27 cellular contexts compared by ENCODE assay signal in genomic region chr11:38795027-38795426, GRCh38.
"Had no signal": no experiment of that assay in that cellular context is flagged by ENCODE, and none has a peak within 500 bp of the region (broad histone marks: within the 10 kb centered on the region; RNA-seq: fewer than 3 reads in every experiment).

No MANE protein-coding gene starts in this region.

- H3K36me3 ChIP-seq: stomach, suprapubic skin, thoracic aorta, thyroid gland, tibial artery, tibial nerve, transverse colon, upper lobe of left lung, upper lobe of right lung, uterus, vagina had no signal

- H3K4me3 ChIP-seq: stomach, suprapubic skin, testis, thoracic aorta, thyroid gland, tibial artery, tibial nerve, transverse colon, upper lobe of left lung, upper lobe of right lung, uterus, vagina had no signal

- FAIRE-seq: urothelium cell line had no signal

- DNase-seq: stimulated activated CD4-positive, alpha-beta T cell treated with anti-CD3 and anti-CD28 coated beads, Interleukin-2, amount 100 ng/mL, for 48 hours; stimulated activated CD4-positive, alpha-beta T cell treated with anti-CD3 and anti-CD28 coated beads, Interleukin-4, amount 100 ng/mL, for 1 hour; stimulated activated CD4-positive, alpha-beta T cell treated with anti-CD3 and anti-CD28 coated beads, Interleukin-4, amount 100 ng/mL, for 24 hours; stimulated activated CD4-positive, alpha-beta T cell treated with anti-CD3 and anti-CD28 coated beads, Interleukin-4, amount 100 ng/mL, for 4 hours; stimulated activated CD8-positive, alpha-beta memory T cell treated with anti-CD3 and anti-CD28 coated beads, Interleukin-4, amount 100 ng/mL, for 48 hours; stimulated activated naive B cell treated with anti-CD40 and anti-IgM and Interleukin-4, amounts not matched to agents 10 μg/mL and 1 μg/mL and 100 μg/mL, for 72 hours; stimulated activated naive CD4-positive, alpha-beta T cell; stimulated activated naive CD4-positive, alpha-beta T cell treated with Interleukin-2 at 50 U/mL for 16 hours; stimulated activated naive CD8-positive, alpha-beta T cell treated with anti-CD3 and anti-CD28 coated beads, Interleukin-15, amount 100 ng/mL, for 72 hours; stimulated activated naive CD8-positive, alpha-beta T cell treated with anti-CD3 and anti-CD28 coated beads, Interleukin-15, Interleukin-2, amounts not matched to agents 100 U/mL and 50 U/mL, for 24 hours; stomach; substantia nigra; testis; thyroid gland; tibial artery; transverse colon; trophoblast cell; upper lobe of left lung; upper lobe of right lung; uterus had no signal

- H3K4me1 ChIP-seq: stomach, suprapubic skin, testis, thyroid gland, tibial artery, tibial nerve, transverse colon, upper lobe of left lung, upper lobe of right lung, uterus, vagina had no signal

- H3K9me3 ChIP-seq: stomach, suprapubic skin, testis, thoracic aorta, thyroid gland, tibial artery, tibial nerve, transverse colon, upper lobe of left lung, upper lobe of right lung, uterus, vagina had no signal

- ATAC-seq: stimulated activated effector memory CD8-positive, alpha-beta T cell treated with anti-CD3 and anti-CD28 coated beads, Interleukin-12 subunit alpha, Interleukin-12 subunit beta, amount 100 ng/mL, for 72 hours; stimulated activated memory B cell treated with anti-CD40 and anti-IgM and Interleukin-4, amounts not matched to agents 10 μg/mL and 1 μg/mL and 100 μg/mL, for 72 hours; stimulated activated naive B cell treated with anti-CD40 and anti-IgM and Interleukin-4, amounts not matched to agents 10 μg/mL and 1 μg/mL and 100 μg/mL, for 72 hours; stimulated activated naive CD8-positive, alpha-beta T cell treated with anti-CD3 and anti-CD28 coated beads, Interleukin-15, amount 100 ng/mL, for 72 hours; stimulated activated naive CD8-positive, alpha-beta T cell treated with anti-CD3 and anti-CD28 coated beads, Interleukin-15, Interleukin-2, amounts not matched to agents 100 U/mL and 50 U/mL, for 24 hours; upper lobe of right lung had no signal

- H3K27me3 ChIP-seq: stomach, suprapubic skin, testis, thyroid gland, tibial artery, tibial nerve, transverse colon, upper lobe of left lung, upper lobe of right lung, uterus, vagina had no signal

- H3K27ac ChIP-seq: stomach, suprapubic skin, testis, thoracic aorta, thyroid gland, tibial artery, tibial nerve, transverse colon, upper lobe of left lung, upper lobe of right lung, uterus, vagina had no signal
